Comparison of ENCODE assay signal across 1 cellular context in genomic region chr1:22416555-22417454, GRCh38.
A peak's percentile ranks its signal among the peaks of the same experiment; 100 is the strongest.
TF ChIP-seq lines count a peak whose summit lies in the region.

No MANE protein-coding gene starts in this region.

TF ChIP-seq in H1, 55 proteins besides CTCF, POLR2A, EP300 and RAD21:
- TF ChIP-seq CREB1 (IDR thresholded peaks at IDR 0.05) (0 out of 2 replicates have a peak, but pooled peaks have one; percentile 9), CBX5 (IDR thresholded peaks at IDR 0.05; ENCODE audit: low read depth, low read length) (no peak), POU5F1 (IDR thresholded peaks at IDR 0.05; ENCODE audit: low read depth, low read length) (0 out of 2 replicates have a peak, but pooled peaks have one; percentile 12), JUN (IDR thresholded peaks at IDR 0.05; ENCODE audit: low read depth, low read length) (0 out of 2 replicates have a peak, but pooled peaks have one; percentile 47), SP1 (IDR thresholded peaks at IDR 0.05; ENCODE audit: low read depth, low read length) (0 out of 2 replicates have a peak, but pooled peaks have one; percentile 28), TBP (IDR thresholded peaks at IDR 0.05; ENCODE audit: low read depth, low read length) (peak; percentile 30; the same call in 1 of the 2 replicates), SIN3A (conservative IDR thresholded peaks at IDR 0.05 in 1 of 2, IDR thresholded peaks at IDR 0.05 in 1 of 2; ENCODE audit: low read depth in 1 of 2, low read length in 2 of 2) (peak in 1 of 2 experiments; percentile 59; a peak in 1 of 4 replicates), BACH1 (IDR thresholded peaks at IDR 0.05; ENCODE audit: low read length) (no peak), CEBPB (IDR thresholded peaks at IDR 0.05; ENCODE audit: low read depth, low read length) (peak; percentile 47; the same call in 1 of the 2 replicates), TAF1 (IDR thresholded peaks at IDR 0.05; ENCODE audit: low read depth, low read length) (no peak), TCF12 (IDR thresholded peaks at IDR 0.05; ENCODE audit: low read depth, low read length) (no peak), KDM1A (IDR thresholded peaks at IDR 0.05; ENCODE audit: borderline replicate concordance, low read length) (peak; percentile 92), GABPA (IDR thresholded peaks at IDR 0.05; ENCODE audit: borderline replicate concordance, insufficient read depth, low read length) (peak; percentile 50; the same call in 1 of the 2 replicates), CHD2 (IDR thresholded peaks at IDR 0.05; ENCODE audit: low read length) (peak; percentile 76)
TF ChIP-seq in H1: peak in this region for 10.
